27 cellular contexts compared by ENCODE assay signal in the genomic region with DNA sequence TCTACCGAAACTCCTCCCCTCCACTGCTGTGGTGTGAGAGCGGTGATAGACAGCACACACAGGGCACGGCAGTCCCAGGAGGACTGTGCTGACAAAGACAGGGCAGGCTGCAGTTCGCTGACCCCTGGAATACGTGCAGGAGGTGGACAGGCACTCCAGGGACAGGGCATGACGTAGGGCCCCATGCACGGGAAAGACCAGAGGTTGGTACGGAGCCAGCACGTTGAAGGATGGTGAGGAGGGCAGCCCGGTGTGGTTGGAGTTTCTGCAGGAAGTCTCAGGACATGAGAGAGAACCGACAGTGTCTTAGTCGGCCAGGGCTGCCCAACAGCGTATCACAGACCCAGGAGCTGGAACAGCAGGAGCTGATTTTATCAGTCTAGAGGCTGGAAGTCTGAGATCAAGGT.
DNase-seq lines count a peak whose midpoint lies in the region; ATAC-seq, FAIRE-seq and TF ChIP-seq lines count a peak whose summit lies in the region.
"Had no signal": no experiment of that assay in that cellular context is flagged by ENCODE, and none has a peak within 500 bp of the region (broad histone marks: within the 10 kb centered on the region; RNA-seq: fewer than 3 reads in every experiment).

No MANE protein-coding gene starts in this region.

- H2AFZ ChIP-seq in GM23338: no peak overlapping the region

- no peaks in the 10 kb centered on the region for H3K9me3 Mint-ChIP-seq in GM23338
- H3K9me3 Mint-ChIP-seq in glutamatergic neuron (ENCODE audit: unreplicated experiment): peaks cover 2% of the 10 kb centered on the region
- H3K9me3 Mint-ChIP-seq: activated CD4-positive, alpha-beta T cell treated with anti-CD3 and anti-CD28 coated beads, Interleukin-2, amount 10 ng/mL, durations not matched to agents 24 days and 14 days; activated naive CD4-positive, alpha-beta T cell treated with anti-CD3 and anti-CD28 coated beads, Interleukin-2, amount 50 U/mL, for 24 hours; CD4-positive, alpha-beta memory T cell; HFFc6; stimulated activated effector memory CD8-positive, alpha-beta T cell treated with anti-CD3 and anti-CD28 coated beads, Interleukin-12 subunit alpha, Interleukin-12 subunit beta, amount 100 ng/mL, for 72 hours had no signal

- H3K4me3 Mint-ChIP-seq in GM23338: no peak overlapping the region
- H3K4me3 Mint-ChIP-seq in glutamatergic neuron (ENCODE audit: unreplicated experiment): peak overlapping the region; percentile 40
- H3K4me3 Mint-ChIP-seq: activated CD4-positive, alpha-beta T cell treated with anti-CD3 and anti-CD28 coated beads, Interleukin-2, amount 10 ng/mL, durations not matched to agents 24 days and 14 days; activated naive CD4-positive, alpha-beta T cell treated with anti-CD3 and anti-CD28 coated beads, Interleukin-2, amount 50 U/mL, for 24 hours; CD4-positive, alpha-beta memory T cell; HFFc6; immature natural killer cell; stimulated activated effector memory CD8-positive, alpha-beta T cell treated with anti-CD3 and anti-CD28 coated beads, Interleukin-12 subunit alpha, Interleukin-12 subunit beta, amount 100 ng/mL, for 72 hours had no signal

- no peaks in the 10 kb centered on the region for H3K79me2 ChIP-seq in GM23338 (replicated peaks; ENCODE audit: insufficient read depth)

- H3K36me3 Mint-ChIP-seq in GM23338 (ENCODE audit: low read depth) (no peaks in the 10 kb centered on the region), glutamatergic neuron (ENCODE audit: unreplicated experiment) (no peaks in the 10 kb centered on the region)
- H3K36me3 Mint-ChIP-seq: activated naive CD4-positive, alpha-beta T cell treated with anti-CD3 and anti-CD28 coated beads, Interleukin-2, amount 50 U/mL, for 24 hours; CD4-positive, alpha-beta memory T cell; immature natural killer cell; stimulated activated effector memory CD8-positive, alpha-beta T cell treated with anti-CD3 and anti-CD28 coated beads, Interleukin-12 subunit alpha, Interleukin-12 subunit beta, amount 100 ng/mL, for 72 hours had no signal

- DNase-seq in GM23338 (ENCODE audit: low spot score): no peak
- peak; percentile 70 for DNase-seq in glutamatergic neuron
- peak; percentile 80 for DNase-seq in kidney
- peak; percentile 47 for DNase-seq in retina
- no peak for DNase-seq in effector CD8-positive, alpha-beta T cell (lab: John Stamatoyannopoulos, UW)
- no peak for DNase-seq in SKM-1 treated with dmso at 0.1 percent for 144 hours (lab: John Stamatoyannopoulos, UW; ENCODE audit: unreplicated experiment)
- DNase-seq: activated CD4-positive, alpha-beta T cell treated with anti-CD3 and anti-CD28 coated beads, Interleukin-2, amount 10 ng/mL, durations not matched to agents 24 days and 14 days; anterior cingulate cortex; CD4-positive, alpha-beta memory T cell; HFFc6; immature natural killer cell; NCI-H1105; NCI-H1930; NCI-H748 treated with DMSO at 0.1 percent for 48 hours; RPMI8226; SK-N-SH; stimulated activated CD4-positive, alpha-beta T cell treated with anti-CD3 and anti-CD28 coated beads, Interleukin-2, amount 100 ng/mL, for 48 hours; testis had no signal

- H3K4me1 ChIP-seq in GM23338 (ENCODE audit: insufficient read depth) (no peaks in the 10 kb centered on the region), kidney (ENCODE audit: control insufficient read depth in 1 of 2, insufficient read depth in 1 of 2, low read depth in 1 of 2, low read length in 2 of 2) (peaks cover 17% of the 10 kb centered on the region in 2 donors)
- H3K4me1 ChIP-seq: testis had no signal

- ATAC-seq in GM23338: peak; percentile 34; the same call in 1 of the 3 replicates
- no peak for ATAC-seq in GM18870 (IDR thresholded peaks at IDR 0.05; ENCODE audit: unreplicated experiment)
- ATAC-seq in GM19397 (IDR thresholded peaks at IDR 0.05; ENCODE audit: unreplicated experiment): no peak
- ATAC-seq: stimulated activated effector memory CD8-positive, alpha-beta T cell treated with anti-CD3 and anti-CD28 coated beads, Interleukin-12 subunit alpha, Interleukin-12 subunit beta, amount 100 ng/mL, for 72 hours had no signal

- TF ChIP-seq CTCF in GM23338 (conservative IDR thresholded peaks at IDR 0.05; ENCODE audit: low read depth in 2 of 2) (no peak), glutamatergic neuron (IDR thresholded peaks at IDR 0.05; ENCODE audit: partially characterized antibody, unreplicated experiment) (no peak), kidney (IDR thresholded peaks at IDR 0.05; ENCODE audit: borderline replicate concordance, extremely low read depth, insufficient read depth) (no peak)

- H3K36me3 ChIP-seq in GM23338 (ENCODE audit: insufficient read depth) (no peaks in the 10 kb centered on the region), kidney (ENCODE audit: control insufficient read depth in 1 of 2, insufficient read depth in 2 of 2, low read length in 2 of 2) (no peaks in the 10 kb centered on the region)
- H3K36me3 ChIP-seq: cardiac muscle cell, prostate gland had no signal

- H3K27ac Mint-ChIP-seq in GM23338 (no peak overlapping the region), glutamatergic neuron (ENCODE audit: unreplicated experiment) (peak overlapping the region; percentile 86)
- H3K27ac Mint-ChIP-seq: activated CD4-positive, alpha-beta T cell treated with anti-CD3 and anti-CD28 coated beads, Interleukin-2, amount 10 ng/mL, durations not matched to agents 24 days and 14 days; activated naive CD4-positive, alpha-beta T cell treated with anti-CD3 and anti-CD28 coated beads, Interleukin-2, amount 50 U/mL, for 24 hours; CD4-positive, alpha-beta memory T cell; HFFc6; immature natural killer cell; stimulated activated effector memory CD8-positive, alpha-beta T cell treated with anti-CD3 and anti-CD28 coated beads, Interleukin-12 subunit alpha, Interleukin-12 subunit beta, amount 100 ng/mL, for 72 hours had no signal

- H3K4me3 ChIP-seq in GM23338 (no peak overlapping the region), kidney (ENCODE audit: low read length in 2 of 2) (no peak overlapping the region)
- H3K4me3 ChIP-seq: cardiac muscle cell, prostate gland, testis had no signal

- H3K27me3 Mint-ChIP-seq in GM23338 (ENCODE audit: insufficient read depth, low read depth, poor library complexity): peaks cover 2% of the 10 kb centered on the region
- H3K27me3 Mint-ChIP-seq in glutamatergic neuron (ENCODE audit: unreplicated experiment): peaks cover 10% of the 10 kb centered on the region
- H3K27me3 Mint-ChIP-seq: activated CD4-positive, alpha-beta T cell treated with anti-CD3 and anti-CD28 coated beads, Interleukin-2, amount 10 ng/mL, durations not matched to agents 24 days and 14 days; activated naive CD4-positive, alpha-beta T cell treated with anti-CD3 and anti-CD28 coated beads, Interleukin-2, amount 50 U/mL, for 24 hours had no signal

- no peaks in the 10 kb centered on the region for H3K9me3 ChIP-seq in kidney (ENCODE audit: control insufficient read depth in 1 of 2, low read length in 2 of 2)
- H3K9me3 ChIP-seq: prostate gland, SK-N-SH, testis had no signal

- no peak overlapping the region for H3K9ac ChIP-seq in kidney (ENCODE audit: low read length in 2 of 2)
- H3K9ac ChIP-seq: SK-N-SH had no signal

- H4K20me1 ChIP-seq in GM23338 (replicated peaks; ENCODE audit: insufficient read depth): no peaks in the 10 kb centered on the region

- 0 out of 2 replicates have a peak, but pooled peaks cover 4% of the 10 kb centered on the region for H3K9me2 ChIP-seq in GM23338 (ENCODE audit: insufficient read depth)
- H3K9me2 ChIP-seq: SK-N-SH had no signal

- H3K27ac ChIP-seq in GM23338 (ENCODE audit: low read depth) (no peak overlapping the region), kidney (ENCODE audit: low read depth in 2 of 2, low read length in 2 of 2) (peak overlapping the region in 1 of 2 donors; percentile 79)
- H3K27ac ChIP-seq: 22Rv1, cardiac muscle cell, prostate gland, testis, VCaP had no signal

- H3K27me3 ChIP-seq in GM23338 (ENCODE audit: insufficient read depth): no peaks in the 10 kb centered on the region
- H3K27me3 ChIP-seq: cardiac muscle cell, testis had no signal

- FAIRE-seq in kidney (lab: Jason Lieb, UNC): no peak
- FAIRE-seq: GM19239 had no signal

- intact Hi-C loops in kidney (cut with DNase I): no loop called here

- H3F3A ChIP-seq in GM23338 (replicated peaks; ENCODE audit: low read depth): no peaks in the 10 kb centered on the region

- H3K4me1 Mint-ChIP-seq in GM23338 (no peaks in the 10 kb centered on the region; the same call in 2 of the 3 replicates), glutamatergic neuron (ENCODE audit: low read depth, unreplicated experiment) (peaks cover 23% of the 10 kb centered on the region)
- H3K4me1 Mint-ChIP-seq: activated naive CD4-positive, alpha-beta T cell treated with anti-CD3 and anti-CD28 coated beads, Interleukin-2, amount 50 U/mL, for 24 hours; CD4-positive, alpha-beta memory T cell; immature natural killer cell had no signal

- no peak overlapping the region for H3K4me2 ChIP-seq in GM23338
- H3K4me2 ChIP-seq: SK-N-SH had no signal

TF ChIP-seq in GM23338, 12 proteins besides CTCF, POLR2A, EP300 and RAD21 (continues in another document):
- TF ChIP-seq JUNB (IDR thresholded peaks at IDR 0.05; ENCODE audit: unreplicated experiment): no peak
- no peak for TF ChIP-seq CREB1 (CRISPR knock-in tag; IDR thresholded peaks at IDR 0.05; ENCODE audit: low read depth)

Comparison
In these comparisons a context has a peak if more than half of its experiments do, and no peak if none do; other contexts are left out.
1. DNase-seq: peak in glutamatergic neuron (single experiment), kidney (single experiment) and retina (single experiment); none in GM23338 (single experiment), effector CD8-positive, alpha-beta T cell (single experiment) and SKM-1 treated with dmso at 0.1 percent for 144 hours (single experiment).